In genomic region chr6:2035046-2035445, GRCh38 we compare ENCODE assay signal across 17 cellular contexts.
DNase-seq lines count a peak whose midpoint lies in the region; ATAC-seq, FAIRE-seq and TF ChIP-seq lines count a peak whose summit lies in the region.
"Had no signal": no experiment of that assay in that cellular context is flagged by ENCODE, and none has a peak within 500 bp of the region (broad histone marks: within the 10 kb centered on the region; RNA-seq: fewer than 3 reads in every experiment).

No MANE protein-coding gene starts in this region.

- H3K36me3 ChIP-seq in kidney (ENCODE audit: control insufficient read depth in 1 of 2, insufficient read depth in 2 of 2, low read length in 2 of 2) (no peaks in the 10 kb centered on the region), mucosa of descending colon (ENCODE audit: low read depth) (no peaks in the 10 kb centered on the region), hepatocyte (replicated peaks; ENCODE audit: insufficient read depth, low read depth) (no peaks in the 10 kb centered on the region), prostate gland (no peaks in the 10 kb centered on the region)
- H3K36me3 ChIP-seq: HAP-1 had no signal

- H3K27me3 ChIP-seq in hepatocyte (no peaks in the 10 kb centered on the region), prostate gland (replicated peaks; ENCODE audit: insufficient read depth) (no peaks in the 10 kb centered on the region)

- no peak overlapping the region for H2AFZ ChIP-seq in hepatocyte

- H3K27ac ChIP-seq in kidney (ENCODE audit: low read depth in 2 of 2, low read length in 2 of 2): no peak overlapping the region
- no peak overlapping the region for H3K27ac ChIP-seq in hepatocyte
- no peak overlapping the region for H3K27ac ChIP-seq in prostate gland

- H3K9me3 ChIP-seq in kidney (ENCODE audit: control insufficient read depth in 1 of 2, low read length in 2 of 2) (no peaks in the 10 kb centered on the region), mucosa of descending colon (no peaks in the 10 kb centered on the region), hepatocyte (ENCODE audit: low read depth) (no peaks in the 10 kb centered on the region), prostate gland (no peaks in the 10 kb centered on the region)
- H3K9me3 ChIP-seq: HAP-1 had no signal

- 88% methylated on average over 1 of the region's 1 CpG for WGBS in hepatocyte (ENCODE audit: low lambda C conversion rate, missing lambda C conversion rate)
- WGBS in prostate gland: 68% methylated on average over 1 of the region's 1 CpG

- no peak overlapping the region for H3K9ac ChIP-seq in kidney (ENCODE audit: low read length in 2 of 2)

- H3K4me3 ChIP-seq in kidney (ENCODE audit: low read length in 2 of 2): no peak overlapping the region
- H3K4me3 ChIP-seq in mucosa of descending colon: no peak overlapping the region
- no peak overlapping the region for H3K4me3 ChIP-seq in hepatocyte
- no peak overlapping the region for H3K4me3 ChIP-seq in prostate gland
- H3K4me3 ChIP-seq: HAP-1 had no signal

- no peaks in the 10 kb centered on the region for H3K79me2 ChIP-seq in hepatocyte

- ATAC-seq in mucosa of descending colon: peak; percentile 52

- peaks cover 0 to 2% of the 10 kb centered on the region in 2 donors for H3K4me1 ChIP-seq in kidney (ENCODE audit: control insufficient read depth in 1 of 2, insufficient read depth in 1 of 2, low read depth in 1 of 2, low read length in 2 of 2)
- peaks cover 7% of the 10 kb centered on the region for H3K4me1 ChIP-seq in mucosa of descending colon (ENCODE audit: low read depth)
- H3K4me1 ChIP-seq in hepatocyte (ENCODE audit: insufficient read depth): peaks cover 3% of the 10 kb centered on the region
- no peaks in the 10 kb centered on the region for H3K4me1 ChIP-seq in prostate gland (replicated peaks)

- intact Hi-C loops in kidney (cut with DNase I): no loop called here
- intact Hi-C loops in mucosa of descending colon (cut with DNase I, micrococcal nuclease): no loop called here
- intact Hi-C loops in prostate gland (cut with DNase I): loop anchor here (10.0 kb wide), 1 partner anchor 430 kb away; the partner anchor contains the start of gene FOXC1

- no peak overlapping the region for H3K4me2 ChIP-seq in hepatocyte

- FAIRE-seq in kidney (lab: Jason Lieb, UNC): peak; percentile 21

- no peak for TF ChIP-seq CTCF in kidney (IDR thresholded peaks at IDR 0.05; ENCODE audit: borderline replicate concordance, extremely low read depth, insufficient read depth)
- no peak for TF ChIP-seq CTCF in mucosa of descending colon (IDR thresholded peaks at IDR 0.05)
- no peak for TF ChIP-seq CTCF in hepatocyte (IDR thresholded peaks at IDR 0.05; ENCODE audit: poor library complexity)
- TF ChIP-seq CTCF in prostate gland (IDR thresholded peaks at IDR 0.05): no peak

- no peaks in the 10 kb centered on the region for H4K20me1 ChIP-seq in hepatocyte (ENCODE audit: insufficient read depth, poor library complexity, severe bottlenecking)

- no peaks in the 10 kb centered on the region for H3K9me2 ChIP-seq in hepatocyte (replicated peaks; ENCODE audit: insufficient read depth)

- TF ChIP-seq POLR2A in prostate gland (IDR thresholded peaks at IDR 0.05): no peak

- DNase-seq in NCI-H69 (lab: John Stamatoyannopoulos, UW) (peak; percentile 24), kidney (no peak), mucosa of descending colon (no peak), hepatocyte (ENCODE audit: low spot score) (no peak), SK-N-DZ (ENCODE audit: low spot score) (no peak), prostate gland (ENCODE audit: low spot score) (no peak), AG08395 (ENCODE audit: low spot score) (no peak)
- DNase-seq: ACHN, DMS79 treated with DMSO at 0.1 percent for 48 hours, KBM-7, NCI-H1417 treated with DMSO at 0.1 percent for 48 hours, NCI-H2029, NCI-H2171, NCI-H446, RPMI8226, SIG-M5 had no signal
